Comparison of ENCODE assay signal across 25 cellular contexts in the genomic region with DNA sequence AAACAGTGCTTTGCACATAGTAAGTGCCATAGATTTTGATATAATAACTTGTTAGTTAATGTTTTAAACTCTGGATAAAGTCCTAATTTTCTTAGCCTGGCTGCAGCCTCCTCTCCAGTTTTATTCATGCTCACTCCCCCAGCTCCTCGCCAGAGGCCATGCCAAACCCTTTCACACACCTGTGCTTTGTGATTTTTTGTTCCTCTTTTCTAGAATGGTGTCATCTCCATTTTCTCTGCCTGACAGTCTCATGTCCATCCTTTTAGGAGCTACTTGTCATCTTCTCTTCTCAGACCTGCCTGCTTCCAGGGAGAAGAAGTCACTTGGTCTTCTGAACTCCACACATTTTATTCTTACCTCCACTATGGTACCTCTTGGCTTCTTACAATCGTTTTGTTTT. TPM values are rescaled to one million over a fixed set of nuclear protein-coding genes. Genes with fewer than 3 reads are reported as not detected.
A peak's percentile ranks its signal among the peaks of the same experiment; 100 is the strongest.
DNase-seq lines count a peak whose midpoint lies in the region; ATAC-seq lines count a peak whose summit lies in the region.
"Had no signal": no experiment of that assay in that cellular context is flagged by ENCODE, and none has a peak within 500 bp of the region (broad histone marks: within the 10 kb centered on the region; RNA-seq: fewer than 3 reads in every experiment).

No MANE protein-coding gene starts in this region.

- no peaks in the 10 kb centered on the region for H3K79me2 ChIP-seq in Karpas-422 (ENCODE audit: low read length)

- ATAC-seq in GM18861 (IDR thresholded peaks at IDR 0.05; ENCODE audit: unreplicated experiment) (peak; percentile 49), HG02642 (IDR thresholded peaks at IDR 0.05; ENCODE audit: poor library complexity, unreplicated experiment) (peak; percentile 45), sciatic nerve (no peak)
- peak; percentile 45 to 69 for ATAC-seq in stimulated activated naive B cell treated with anti-CD40 and anti-IgM and Interleukin-4, amounts not matched to agents 10 μg/mL and 1 μg/mL and 100 μg/mL, for 72 hours (replicated peaks)

- no peaks in the 10 kb centered on the region for H3K27me3 ChIP-seq in Karpas-422 (ENCODE audit: low read length)
- H3K27me3 ChIP-seq: BLaER1, Peyer's patch, SJSA1 had no signal

- H3K9me2 ChIP-seq in Karpas-422 (replicated peaks; ENCODE audit: insufficient read depth, low read length) = no peaks in the 10 kb centered on the region

- H3K4me2 ChIP-seq in Karpas-422 (ENCODE audit: low read depth, low read length, poor library complexity, severe bottlenecking) = no peak overlapping the region
- H3K4me2 ChIP-seq: BLaER1, KMS-11 had no signal

- no peak overlapping the region for H2AFZ ChIP-seq in Karpas-422 (ENCODE audit: low read length)

- H3K4me3 Mint-ChIP-seq in stimulated activated naive B cell treated with anti-CD40 and anti-IgM and Interleukin-4, amounts not matched to agents 10 μg/mL and 1 μg/mL and 100 μg/mL, for 72 hours = no peak overlapping the region
- H3K4me3 Mint-ChIP-seq: CD4-positive, alpha-beta T cell had no signal

- peaks cover 4 to 8% of the 10 kb centered on the region in 2 donors for H3K4me1 Mint-ChIP-seq in stimulated activated naive B cell treated with anti-CD40 and anti-IgM and Interleukin-4, amounts not matched to agents 10 μg/mL and 1 μg/mL and 100 μg/mL, for 72 hours

- intact Hi-C loops in sciatic nerve (cut with DNase I) = no loop called here

- H4K20me1 ChIP-seq in Karpas-422 (ENCODE audit: insufficient read depth, low read depth, low read length) = no peaks in the 10 kb centered on the region
- H4K20me1 ChIP-seq: BLaER1 had no signal

- DNase-seq in Karpas-422 = peak; percentile 48
- no peak for DNase-seq in stimulated activated naive B cell treated with anti-CD40 and anti-IgM and Interleukin-4, amounts not matched to agents 10 μg/mL and 1 μg/mL and 100 μg/mL, for 72 hours
- DNase-seq in effector CD4-positive, alpha-beta T cell = no peak
- DNase-seq in sciatic nerve (ENCODE audit: low spot score) = no peak
- no peak for DNase-seq in activated CD4-positive, alpha-beta T cell treated with anti-CD3 and anti-CD28 coated beads, Interleukin-2, amount 50 U/mL, for 1 hour
- DNase-seq: CD4-positive, alpha-beta T cell; COR-L47; DMS 273 treated with DMSO at 0.1 percent for 48 hours; DMS79 treated with DMSO at 0.1 percent for 48 hours; GOT3; HCEC 1CT; NCI-H1105; NCI-H146; NCI-H2029; NCI-H226; NCI-H510A treated with DMSO at 0.1 percent for 48 hours; NCI-H774; NK-92 treated with Interleukin-12 subunit alpha and Interleukin-12 subunit beta, amount 100 ng/mL, for 24 hours; Peyer's patch; T-helper 1 cell had no signal

- no peaks in the 10 kb centered on the region for H3K9me3 Mint-ChIP-seq in stimulated activated naive B cell treated with anti-CD40 and anti-IgM and Interleukin-4, amounts not matched to agents 10 μg/mL and 1 μg/mL and 100 μg/mL, for 72 hours
- H3K9me3 Mint-ChIP-seq: CD4-positive, alpha-beta T cell had no signal

- H3K27ac Mint-ChIP-seq in stimulated activated naive B cell treated with anti-CD40 and anti-IgM and Interleukin-4, amounts not matched to agents 10 μg/mL and 1 μg/mL and 100 μg/mL, for 72 hours = peak overlapping the region; percentile 62
- H3K27ac Mint-ChIP-seq: CD4-positive, alpha-beta T cell had no signal

- H3K36me3 ChIP-seq in Karpas-422 (ENCODE audit: insufficient read depth, low read length) = no peaks in the 10 kb centered on the region
- H3K36me3 ChIP-seq: BLaER1, Peyer's patch, SJSA1 had no signal

- H3K36me3 Mint-ChIP-seq in stimulated activated naive B cell treated with anti-CD40 and anti-IgM and Interleukin-4, amounts not matched to agents 10 μg/mL and 1 μg/mL and 100 μg/mL, for 72 hours = no peaks in the 10 kb centered on the region

- H3K4me3 ChIP-seq in Karpas-422 (ENCODE audit: low read length) = no peak overlapping the region
- H3K4me3 ChIP-seq: BLaER1, Peyer's patch, SJSA1 had no signal

- H3K9me3 ChIP-seq in Karpas-422 (ENCODE audit: low read length) = no peaks in the 10 kb centered on the region
- H3K9me3 ChIP-seq: BLaER1, Peyer's patch, SJSA1 had no signal

- H3K27ac ChIP-seq in Karpas-422 (ENCODE audit: low read length) = no peak overlapping the region
- H3K27ac ChIP-seq: BLaER1, KMS-11, Peyer's patch, SJSA1 had no signal

- H3K27me3 Mint-ChIP-seq in stimulated activated naive B cell treated with anti-CD40 and anti-IgM and Interleukin-4, amounts not matched to agents 10 μg/mL and 1 μg/mL and 100 μg/mL, for 72 hours = no peaks in the 10 kb centered on the region
- H3K27me3 Mint-ChIP-seq: CD4-positive, alpha-beta T cell had no signal

- H3K4me1 ChIP-seq in Karpas-422 (ENCODE audit: low read length) = peaks cover 6% of the 10 kb centered on the region
- H3K4me1 ChIP-seq: BLaER1, Peyer's patch, SJSA1 had no signal

- no peak overlapping the region for H3K9ac ChIP-seq in Karpas-422 (ENCODE audit: low read length)
- H3K9ac ChIP-seq: BLaER1, KMS-11 had no signal

RNA-seq across cellular contexts. Expression of gene SPATA13, which starts 55.8 kb away (rescaled TPM):
- total RNA-seq in Karpas-422 (2014; rRNA removed; shearing (Covaris generic); ENCODE audit: low replicate concordance) = 1.7 and 2.1 TPM in 2 replicates
- 49.8 TPM for total RNA-seq in sciatic nerve

Comparison
In these comparisons a context has a peak if more than half of its experiments do, and no peak if none do; other contexts are left out.
1. RNA of gene SPATA13, which starts 55.8 kb away (total RNA-seq): 49.8 TPM in sciatic nerve (single experiment); 1.7 to 2.1 TPM in Karpas-422; every median in the first group is over 10 times any median in the second.